8 cellular contexts compared by ENCODE assay signal in genomic region chr1:155975375-155976061, GRCh38. TPM values are rescaled to one million over a fixed set of nuclear protein-coding genes. Genes with fewer than 3 reads are reported as not detected.
DNase-seq lines count a peak whose midpoint lies in the region; ATAC-seq and TF ChIP-seq lines count a peak whose summit lies in the region.

No MANE protein-coding gene starts in this region.

- H3K9ac ChIP-seq in ES-I3 (ENCODE audit: low read depth, low read length): peak overlapping the region; percentile 92
- peak overlapping the region; percentile 83 to 91 for H3K9ac ChIP-seq in duodenal mucosa (ENCODE audit: low read depth in 1 of 2, low read length in 2 of 2)

- H3K27ac ChIP-seq in duodenal mucosa (ENCODE audit: low read depth, low read length) (peak overlapping the region; percentile 53), osteoblast (ENCODE audit: low read depth, low read length) (peak overlapping the region; percentile 92)

- H3K4me1 ChIP-seq in ES-I3 (ENCODE audit: insufficient read depth, low read length): peaks cover 33% of the 10 kb centered on the region
- H3K4me1 ChIP-seq in duodenal mucosa (ENCODE audit: control insufficient read depth in 1 of 2, insufficient read depth in 2 of 2, low read length in 2 of 2): peaks cover 64 to 73% of the 10 kb centered on the region in 2 donors
- peaks cover 53% of the 10 kb centered on the region for H3K4me1 ChIP-seq in osteoblast (ENCODE audit: insufficient read depth, low read length)

- no peak overlapping the region for H2AFZ ChIP-seq in osteoblast (ENCODE audit: low read length)

- no peaks in the 10 kb centered on the region for H3K9me3 ChIP-seq in ES-I3 (ENCODE audit: control insufficient read depth, insufficient read depth, low read length)
- H3K9me3 ChIP-seq in duodenal mucosa (ENCODE audit: control insufficient read depth in 1 of 2, low read length in 2 of 2): no peaks in the 10 kb centered on the region
- no peaks in the 10 kb centered on the region for H3K9me3 ChIP-seq in osteoblast (ENCODE audit: low read depth, low read length)

- H4K20me1 ChIP-seq in osteoblast (ENCODE audit: insufficient read depth, low read length): peaks cover 49% of the 10 kb centered on the region

- H3K79me2 ChIP-seq in osteoblast (ENCODE audit: insufficient read depth, low read length): peaks cover 96% of the 10 kb centered on the region

- peak overlapping the region; percentile 89 to 90 for H3K4me3 ChIP-seq in duodenal mucosa (ENCODE audit: low read depth in 1 of 2, low read length in 2 of 2)
- H3K4me3 ChIP-seq in osteoblast (ENCODE audit: insufficient read depth, low read length): peak overlapping the region; percentile 91

- H3K36me3 ChIP-seq in ES-I3 (ENCODE audit: insufficient read depth, low read length) (no peaks in the 10 kb centered on the region), duodenal mucosa (ENCODE audit: control insufficient read depth in 1 of 2, insufficient read depth in 2 of 2, low read length in 2 of 2) (no peaks in the 10 kb centered on the region), osteoblast (ENCODE audit: insufficient read depth, low read length) (no peaks in the 10 kb centered on the region)

- ATAC-seq in GM18861 (IDR thresholded peaks at IDR 0.05; ENCODE audit: unreplicated experiment) (no peak), HG03135 (IDR thresholded peaks at IDR 0.05; ENCODE audit: unreplicated experiment) (no peak)

- TF ChIP-seq CTCF in osteoblast (IDR thresholded peaks at IDR 0.05; ENCODE audit: extremely low read depth, low read depth, low read length): no peak

- H3K4me2 ChIP-seq in osteoblast (ENCODE audit: insufficient read depth, low read length): peak overlapping the region; percentile 94

- DNase-seq in NCI-H69 (lab: John Stamatoyannopoulos, UW): peak; percentile 49
- DNase-seq in osteoblast (ENCODE audit: insufficient read length, low spot score, missing footprints): peak; percentile 89
- no peak for DNase-seq in GOT3 (lab: John Stamatoyannopoulos, UW)
- DNase-seq in RKO (ENCODE audit: low spot score): no peak

- H3K27me3 ChIP-seq in duodenal mucosa (ENCODE audit: control insufficient read depth in 1 of 2, insufficient read depth in 2 of 2, low read length in 2 of 2) (no peaks in the 10 kb centered on the region), osteoblast (ENCODE audit: insufficient read depth, low read length) (no peaks in the 10 kb centered on the region)

RNA-seq across cellular contexts. Expression of gene ARHGEF2, which starts 2.8 kb away (rescaled TPM):
- 166 and 183 TPM in 2 replicates for total RNA-seq in osteoblast

RNA-seq across cellular contexts. Expression of gene RXFP4, which starts 34.1 kb away (rescaled TPM):
- not detected in 2 replicates for total RNA-seq in osteoblast

RNA-seq across cellular contexts. Expression of gene KHDC4, which starts 41.3 kb away (rescaled TPM):
- total RNA-seq in osteoblast: 32.7 and 37.3 TPM in 2 replicates

RNA-seq across cellular contexts. Expression of gene SSR2, which starts 45.2 kb away (rescaled TPM):
- total RNA-seq in osteoblast: 332 and 415 TPM in 2 replicates

Comparison
In these comparisons a context has a peak if more than half of its experiments do, and no peak if none do; other contexts are left out.
1. DNase-seq: peak in NCI-H69 (single experiment) and osteoblast (single experiment); none in GOT3 (single experiment) and RKO (single experiment).